9 cellular contexts compared by ENCODE assay signal in genomic region chr1:2920421-2921015, GRCh38.
"Had no signal": no experiment of that assay in that cellular context is flagged by ENCODE, and none has a peak within 500 bp of the region (broad histone marks: within the 10 kb centered on the region; RNA-seq: fewer than 3 reads in every experiment).

No MANE protein-coding gene starts in this region.

- H3K9ac ChIP-seq: KMS-11 had no signal

- H3K27ac ChIP-seq: HL-60, KMS-11 had no signal

- DNase-seq: H9, HCEC 1CT, HFFc6, IMR-90, Karpas-422, KBM-7 had no signal

- H3K4me3 ChIP-seq: GM23338 had no signal

- H3K4me2 ChIP-seq: GM23338, KMS-11 had no signal

- H2AFZ ChIP-seq: GM23338 had no signal

- ATAC-seq: GM23338 had no signal
